Comparison of ENCODE assay signal across 8 cellular contexts in genomic region chr10:110566472-110567200, GRCh38. TPM values are rescaled to one million over a fixed set of nuclear protein-coding genes. Genes with fewer than 3 reads are reported as not detected.
DNase-seq lines count a peak whose midpoint lies in the region; ATAC-seq and TF ChIP-seq lines count a peak whose summit lies in the region.

No MANE protein-coding gene starts in this region.

- no CpG with 5 or more reads among the region's 19 CpGs for WGBS in iPS DF 6.9 (ENCODE audit: insufficient coverage, insufficient read length)
- WGBS in stomach, 5 donors = 46 to 54% (median 52%) methylated on average over 19 of the region's 19 CpGs

- H3K27ac ChIP-seq in iPS DF 6.9 (ENCODE audit: low read length) (no peak overlapping the region), stomach (peak overlapping the region; percentile 82 to 95 (median 93))

- peak overlapping the region; percentile 99 for H3K27ac Mint-ChIP-seq in WTC11

- TF ChIP-seq EP300 in stomach (IDR thresholded peaks at IDR 0.05) = no peak

- TF ChIP-seq POLR2A in stomach (IDR thresholded peaks at IDR 0.05) = no peak

- peaks cover 8% of the 10 kb centered on the region for H3K36me3 Mint-ChIP-seq in activated T-cell treated with anti-CD3 and anti-CD28 coated beads, Interleukin-2, amount 50 U/mL, for 4 hours (ENCODE audit: insufficient read depth)
- peaks cover 9% of the 10 kb centered on the region for H3K36me3 Mint-ChIP-seq in WTC11

- peak overlapping the region; percentile 40; the same call in 1 of the 2 replicates for H3K4me3 ChIP-seq in iPS DF 6.9 (ENCODE audit: low read length)
- H3K4me3 ChIP-seq in stomach = peak overlapping the region; percentile 92 to 99 (median 96)

- H3K9me3 Mint-ChIP-seq in activated T-cell treated with anti-CD3 and anti-CD28 coated beads, Interleukin-2, amount 50 U/mL, for 4 hours = no peaks in the 10 kb centered on the region
- H3K9me3 Mint-ChIP-seq in WTC11 = no peaks in the 10 kb centered on the region

- no peaks in the 10 kb centered on the region for H3K9me3 ChIP-seq in iPS DF 6.9 (ENCODE audit: control insufficient read depth, insufficient read depth, low read length)
- no peaks in the 10 kb centered on the region for H3K9me3 ChIP-seq in stomach

- intact Hi-C loops in stomach (cut with DNase I; ENCODE audit: low total_unique reads) = no loop called here

- H3K36me3 ChIP-seq in iPS DF 6.9 (ENCODE audit: control insufficient read depth, insufficient read depth, low read length) (no peaks in the 10 kb centered on the region; the same call in 1 of the 2 replicates), stomach (no peaks in the 10 kb centered on the region)

- TF ChIP-seq CTCF in WTC11 (IDR thresholded peaks at IDR 0.05) = no peak
- TF ChIP-seq CTCF in stomach (IDR thresholded peaks at IDR 0.05) = no peak

- no peak for ATAC-seq in activated T-cell treated with anti-CD3 and anti-CD28 coated beads, Interleukin-2, amount 50 U/mL, for 4 hours
- ATAC-seq in WTC11 (no peak), left lobe of liver (no peak), GM21529 (IDR thresholded peaks at IDR 0.05; ENCODE audit: unreplicated experiment) (no peak)

- H3K4me1 Mint-ChIP-seq in activated T-cell treated with anti-CD3 and anti-CD28 coated beads, Interleukin-2, amount 50 U/mL, for 4 hours (ENCODE audit: low read depth) = peaks cover 32% of the 10 kb centered on the region
- H3K4me1 Mint-ChIP-seq in WTC11 = peaks cover 21% of the 10 kb centered on the region

- peak overlapping the region; percentile 96 for H3K4me3 Mint-ChIP-seq in activated T-cell treated with anti-CD3 and anti-CD28 coated beads, Interleukin-2, amount 50 U/mL, for 4 hours
- peak overlapping the region; percentile 94 for H3K4me3 Mint-ChIP-seq in WTC11

- H3K27me3 Mint-ChIP-seq in activated T-cell treated with anti-CD3 and anti-CD28 coated beads, Interleukin-2, amount 50 U/mL, for 4 hours (ENCODE audit: low read depth) = peaks cover 19% of the 10 kb centered on the region
- H3K27me3 Mint-ChIP-seq in WTC11 (ENCODE audit: low read depth) = peaks cover 4% of the 10 kb centered on the region

- H3K4me1 ChIP-seq in iPS DF 6.9 (ENCODE audit: control insufficient read depth, insufficient read depth, low read length) (no peaks in the 10 kb centered on the region), stomach (peaks cover 12 to 41% (median 31%) of the 10 kb centered on the region in 4 donors)

- POLR2A ChIA-PET in WTC11 (lab: Charles Lee) = interaction anchor here (0.8 kb wide), 1 partner anchor 356 kb away, joined by 5 read pairs; no protein-coding TSS in a partner anchor

- CTCF ChIA-PET in WTC11 (lab: Charles Lee) = interaction anchor here (0.7 to 1.5 kb wide), 3 partner anchors 19 to 212 kb away, joined by 3 to 4 read pairs (median 3); no protein-coding TSS in a partner anchor

- no peak for DNase-seq in activated T-cell treated with anti-CD3 and anti-CD28 coated beads, Interleukin-2, amount 50 U/mL, for 4 hours
- DNase-seq in activated T-cell treated with anti-CD3 and anti-CD28 coated beads, Interleukin-2, amount 50 U/mL, for 48 hours = no peak
- DNase-seq in WTC11 (ENCODE audit: low spot score) (no peak), iPS DF 6.9 (ENCODE audit: low read depth, low spot score) (no peak), stomach (no peak), left lobe of liver (ENCODE audit: low spot score) (no peak)
- DNase-seq in stimulated activated CD4-positive, alpha-beta T cell treated with anti-CD3 and anti-CD28 coated beads, Interleukin-4, amount 100 ng/mL, for 4 hours = no peak

- H3K27me3 ChIP-seq in iPS DF 6.9 (ENCODE audit: control insufficient read depth, insufficient read depth, low read length) (no peaks in the 10 kb centered on the region), stomach (no peaks in the 10 kb centered on the region)

TF ChIP-seq in WTC11, 78 proteins besides CTCF, POLR2A, EP300 and RAD21:
- TF ChIP-seq AR (CRISPR knock-in tag; IDR thresholded peaks at IDR 0.05) (0 out of 2 replicates have a peak, but pooled peaks have one; percentile 46), PRDM15 (CRISPR knock-in tag; IDR thresholded peaks at IDR 0.05) (no peak)
TF ChIP-seq in WTC11: peak in this region for 1.

RNA-seq across cellular contexts. Expression of gene SMC3, which starts 0.9 kb away (rescaled TPM):
- 10 to 100 TPM; 64.7 to 68.3 (median 66.8) TPM for total RNA-seq in activated T-cell treated with anti-CD3 and anti-CD28 coated beads, Interleukin-2, amount 50 U/mL, for 4 hours
- total RNA-seq in WTC11 (2021) (63.5 to 71.0 TPM (median 65.4 TPM) in 3 replicates), stomach (10 to 100 TPM in 4 of 5 donors, 1 to 10 TPM in 1; 9.3 to 40.6 (median 18.5) TPM), left lobe of liver (8.5 TPM)
- 10 to 100 TPM; 10.1 to 12.4 (median 12.2) TPM for polyA plus RNA-seq in stomach
